17 cellular contexts compared by ENCODE assay signal in the genomic region with DNA sequence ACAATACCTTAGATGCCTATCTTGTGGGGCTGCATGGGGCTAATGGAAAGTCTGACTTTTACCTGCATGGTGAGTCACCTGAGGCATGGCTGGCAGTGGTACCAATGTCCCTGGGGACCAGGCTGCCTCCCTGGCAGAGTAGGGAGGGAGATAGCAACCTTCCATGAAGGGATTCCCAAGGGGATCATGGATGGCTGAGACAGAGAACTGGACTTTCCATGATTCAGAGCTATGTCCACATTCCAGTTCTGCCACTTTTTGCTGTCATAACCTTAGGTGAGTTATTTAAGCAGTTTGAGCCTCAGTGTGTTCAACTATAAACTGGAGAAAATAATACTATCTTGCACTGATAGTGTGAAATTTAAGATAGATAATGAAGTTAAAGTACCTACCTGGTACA.
DNase-seq lines count a peak whose midpoint lies in the region; ATAC-seq and TF ChIP-seq lines count a peak whose summit lies in the region.
"Had no signal": no experiment of that assay in that cellular context is flagged by ENCODE, and none has a peak within 500 bp of the region (broad histone marks: within the 10 kb centered on the region; RNA-seq: fewer than 3 reads in every experiment).

No MANE protein-coding gene starts in this region.

- TF ChIP-seq CTCF in MCF 10A (IDR thresholded peaks at IDR 0.05; ENCODE audit: unreplicated experiment) (no peak), breast epithelium (IDR thresholded peaks at IDR 0.05) (no peak), PC-3 (conservative IDR thresholded peaks at IDR 0.05; ENCODE audit: low read depth, low read length) (no peak), foreskin keratinocyte (conservative IDR thresholded peaks at IDR 0.05) (no peak)

- no peaks in the 10 kb centered on the region for H3K9me3 ChIP-seq in breast epithelium
- H3K9me3 ChIP-seq in PC-3 (ENCODE audit: low read length), result no peaks in the 10 kb centered on the region
- H3K9me3 ChIP-seq: A549, MG63 had no signal

- H3K4me2 ChIP-seq in PC-3 (ENCODE audit: low read length), result no peak overlapping the region
- H3K4me2 ChIP-seq: A549 had no signal

- H3K4me3 Mint-ChIP-seq in MCF 10A (ENCODE audit: unreplicated experiment), result no peak overlapping the region
- H3K4me3 Mint-ChIP-seq: CD14-positive monocyte had no signal

- no peak overlapping the region for H3K9ac ChIP-seq in PC-3 (ENCODE audit: low read length)

- H3K27ac Mint-ChIP-seq in MCF 10A (ENCODE audit: low read depth, unreplicated experiment), result peak overlapping the region; percentile 20
- H3K27ac Mint-ChIP-seq: CD14-positive monocyte had no signal

- no peaks in the 10 kb centered on the region for H3K27me3 ChIP-seq in breast epithelium
- H3K27me3 ChIP-seq in PC-3 (ENCODE audit: low read length), result no peaks in the 10 kb centered on the region
- no peaks in the 10 kb centered on the region for H3K27me3 ChIP-seq in foreskin keratinocyte
- H3K27me3 ChIP-seq: MG63 had no signal

- H3K9me2 ChIP-seq in PC-3 (replicated peaks; ENCODE audit: low read length), result no peaks in the 10 kb centered on the region

- H3K36me3 ChIP-seq in breast epithelium (no peaks in the 10 kb centered on the region), PC-3 (ENCODE audit: low read depth, low read length) (no peaks in the 10 kb centered on the region)
- H3K36me3 ChIP-seq: MG63 had no signal

- TF ChIP-seq POLR2A in breast epithelium (IDR thresholded peaks at IDR 0.05), result no peak

- peaks cover 8% of the 10 kb centered on the region for H3K9me3 Mint-ChIP-seq in MCF 10A (ENCODE audit: unreplicated experiment)

- ATAC-seq in PC-3 (no peak; the same call in 1 of the 2 replicates), foreskin keratinocyte (peak; percentile 42), HG03565 (IDR thresholded peaks at IDR 0.05; ENCODE audit: unreplicated experiment) (no peak)
- ATAC-seq: A549 had no signal

- BruUV-seq in MCF 10A (replicated peaks; lab: Mats Ljungman, UMichigan), result no TSS peak
- BruUV-seq in PC-3 (replicated peaks; lab: Mats Ljungman, UMichigan), result no TSS peak

- no peak overlapping the region for H3K27ac ChIP-seq in breast epithelium
- H3K27ac ChIP-seq in PC-3 (ENCODE audit: low read length), result no peak overlapping the region
- H3K27ac ChIP-seq in foreskin keratinocyte, result no peak overlapping the region
- H3K27ac ChIP-seq: A549, HL-60 had no signal

- no peak overlapping the region for H2AFZ ChIP-seq in PC-3 (ENCODE audit: low read length)

- POLR2A ChIA-PET in MCF 10A (lab: Yijun Ruan, JAX) (no interaction called here), PC-3 (lab: Charles Lee; ENCODE audit: unreplicated experiment) (no interaction called here)

- intact Hi-C loops in MCF 10A (cut with micrococcal nuclease), result no loop called here
- intact Hi-C loops in breast epithelium (cut with DNase I; ENCODE audit: low total_unique reads), result no loop called here
- intact Hi-C loops in PC-3 (cut with micrococcal nuclease), result no loop called here

- H3K4me1 Mint-ChIP-seq in MCF 10A (ENCODE audit: insufficient read depth, unreplicated experiment), result peaks cover 6% of the 10 kb centered on the region

- no peaks in the 10 kb centered on the region for H3K27me3 Mint-ChIP-seq in MCF 10A (ENCODE audit: insufficient read depth, unreplicated experiment)

- H3K79me2 ChIP-seq in PC-3 (ENCODE audit: low read length), result no peaks in the 10 kb centered on the region

- H3K4me1 ChIP-seq in breast epithelium, result peaks cover 0 to 8% of the 10 kb centered on the region in 2 donors
- H3K4me1 ChIP-seq in PC-3 (ENCODE audit: insufficient read depth, low read length), result no peaks in the 10 kb centered on the region
- peaks cover 22% of the 10 kb centered on the region for H3K4me1 ChIP-seq in foreskin keratinocyte
- H3K4me1 ChIP-seq: A549 had no signal

- CTCF ChIA-PET in MCF 10A (lab: Yijun Ruan, JAX) (interaction anchor here (0.9 kb wide), 1 partner anchor 18 kb away, joined by 3 read pairs; no protein-coding TSS in a partner anchor), PC-3 (lab: Charles Lee) (no interaction called here)

- H3K4me3 ChIP-seq in breast epithelium, result no peak overlapping the region
- no peak overlapping the region for H3K4me3 ChIP-seq in PC-3 (ENCODE audit: low read length)
- H3K4me3 ChIP-seq: A549, MG63 had no signal

- H3K36me3 Mint-ChIP-seq in MCF 10A (ENCODE audit: insufficient read depth, unreplicated experiment), result no peaks in the 10 kb centered on the region
- H3K36me3 Mint-ChIP-seq: CD14-positive monocyte had no signal

- no peaks in the 10 kb centered on the region for H4K20me1 ChIP-seq in PC-3 (ENCODE audit: low read length)

- no peak for DNase-seq in MCF 10A (ENCODE audit: unreplicated experiment)
- DNase-seq in breast epithelium (ENCODE audit: low spot score in 2 of 2), result no peak
- DNase-seq in PC-3, result peak; percentile 40
- DNase-seq in foreskin keratinocyte, result peak in 1 of 2 donors; percentile 56
- DNase-seq in OCI-M2 (lab: John Stamatoyannopoulos, UW; ENCODE audit: unreplicated experiment), result no peak
- no peak for DNase-seq in NK-92 (lab: John Stamatoyannopoulos, UW; ENCODE audit: unreplicated experiment)
- DNase-seq: DND-41, GDM1, KBM-7, MG63, NCI-H1694 treated with DMSO at 0.1 percent for 48 hours, NCI-H2171, NCI-H510A treated with DMSO at 0.1 percent for 48 hours had no signal

- no peaks in the 10 kb centered on the region for H3F3A ChIP-seq in PC-3 (ENCODE audit: low read length, unreplicated experiment)
